ENCODE assay signal across 18 cellular contexts in the genomic region with DNA sequence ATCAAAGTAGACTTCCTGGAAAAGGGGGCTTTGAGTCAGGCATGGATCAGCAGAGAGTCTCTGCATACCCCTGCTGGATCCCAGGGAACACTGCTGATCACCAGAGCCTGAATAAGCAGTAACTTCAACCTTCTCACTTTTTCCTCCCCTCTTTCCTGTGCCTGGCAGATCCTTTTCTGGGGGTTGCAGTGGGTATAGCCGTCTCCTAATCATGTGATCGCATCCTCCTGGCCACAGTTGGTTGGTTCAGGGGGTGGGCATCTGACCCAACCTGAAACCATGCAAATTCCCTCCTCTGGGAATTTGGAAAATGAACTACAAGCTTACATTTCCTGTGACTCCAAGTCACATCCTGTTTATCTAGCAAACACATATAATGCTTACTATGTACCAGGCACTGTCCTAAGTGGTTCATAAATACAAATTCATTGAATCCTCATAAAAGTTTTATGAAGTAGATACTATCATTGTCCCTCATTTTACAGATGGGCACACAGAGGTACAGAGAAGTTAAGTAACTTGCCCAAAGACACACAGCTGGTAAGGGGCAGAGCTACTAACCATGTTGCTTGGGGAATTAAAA.
A peak's percentile ranks its signal among the peaks of the same experiment; 100 is the strongest.
DNase-seq lines count a peak whose midpoint lies in the region; FAIRE-seq and TF ChIP-seq lines count a peak whose summit lies in the region.
"Had no signal": no experiment of that assay in that cellular context is flagged by ENCODE, and none has a peak within 500 bp of the region (broad histone marks: within the 10 kb centered on the region; RNA-seq: fewer than 3 reads in every experiment).

No MANE protein-coding gene starts in this region.

- no peak overlapping the region for H3K56ac ChIP-seq in H1 (replicated peaks; ENCODE audit: insufficient read length, low read depth, low read length)

- no peak overlapping the region for H3K4ac ChIP-seq in H1 (replicated peaks; ENCODE audit: insufficient read length, low read depth, low read length)

- H3K36me3 ChIP-seq in HEK293 (ENCODE audit: control insufficient read depth in 2 of 2, insufficient read depth in 1 of 2, low read length in 2 of 2) (no peaks in the 10 kb centered on the region), H1 (ENCODE audit: control insufficient read depth in 2 of 4, insufficient read depth in 4 of 4, low read length in 3 of 4) (no peaks in the 10 kb centered on the region), adrenal gland (replicated peaks in 1 of 2) (no peaks in the 10 kb centered on the region)
- H3K36me3 ChIP-seq: BE2C had no signal

- CTCF ChIA-PET in HEK293 (lab: Yijun Ruan, JAX) (interaction anchor here (0.6 kb wide), 1 partner anchor 839 kb away, joined by 4 read pairs; no protein-coding TSS in a partner anchor), H1 (lab: Charles Lee; ENCODE audit: partially characterized antibody) (interaction anchor here (1.9 kb wide), 1 partner anchor 164 kb away, joined by 7 read pairs; no protein-coding TSS in a partner anchor)

- no peak for FAIRE-seq in H1 (lab: Jason Lieb, UNC)
- FAIRE-seq: GM12892, HTR-8/SVneo had no signal

- H4K8ac ChIP-seq in H1 (ENCODE audit: extremely low read depth, insufficient read depth, low read length), result no peak overlapping the region

- H2BK120ac ChIP-seq in H1 (replicated peaks; ENCODE audit: low read depth, low read length), result no peak overlapping the region

- H2BK20ac ChIP-seq in H1 (ENCODE audit: low read length), result no peak overlapping the region

- TF ChIP-seq CTCF in C4-2B (conservative IDR thresholded peaks at IDR 0.05) (no peak), HEK293 (tag by site-specific recombination; IDR thresholded peaks at IDR 0.05) (no peak), H1 (IDR thresholded peaks at IDR 0.05; ENCODE audit: control extremely low read depth in 1 of 3, insufficient read depth in 1 of 3, low read depth in 1 of 3, low read length in 3 of 3) (no peak), nephron (IDR thresholded peaks at IDR 0.05; ENCODE audit: unreplicated experiment in 3 of 3) (no peak), adrenal gland (IDR thresholded peaks at IDR 0.05) (no peak)

- no peak overlapping the region for H3K14ac ChIP-seq in H1 (ENCODE audit: insufficient read length)

- 0 out of 2 replicates have a peak overlapping the region, but pooled peaks have one; percentile 2 for H2AFZ ChIP-seq in H1 (ENCODE audit: low read length)
- H2AFZ ChIP-seq: GM23338 had no signal

- H3K9me3 Mint-ChIP-seq in nephron, result no peaks in the 10 kb centered on the region
- H3K9me3 Mint-ChIP-seq: CD8-positive, alpha-beta T cell; GM23338 had no signal

- H3K9ac ChIP-seq in H1 (replicated peaks in 1 of 4; ENCODE audit: extremely low read depth in 1 of 4, low read depth in 3 of 4, low read length in 3 of 4), result no peak overlapping the region

- peaks cover 47% of the 10 kb centered on the region for H3K4me1 Mint-ChIP-seq in nephron
- H3K4me1 Mint-ChIP-seq: CD14-positive monocyte had no signal

- intact Hi-C loops in adrenal gland (cut with DNase I), result no loop called here

- no peaks in the 10 kb centered on the region for H3K36me3 Mint-ChIP-seq in nephron (ENCODE audit: low read depth)
- H3K36me3 Mint-ChIP-seq: CD14-positive monocyte; CD8-positive, alpha-beta T cell had no signal

- no peak overlapping the region for H3K4me2 ChIP-seq in H1 (ENCODE audit: insufficient read depth in 1 of 2, low read depth in 2 of 2, low read length in 2 of 2)
- H3K4me2 ChIP-seq: A549, GM23338 had no signal

- H3K9me3 ChIP-seq in HEK293 (ENCODE audit: control insufficient read depth, insufficient read depth, low read depth, low read length) (no peaks in the 10 kb centered on the region), H1 (ENCODE audit: insufficient read depth in 2 of 2, low read depth in 1 of 2, low read length in 1 of 2) (no peaks in the 10 kb centered on the region), adrenal gland (replicated peaks in 1 of 3) (no peaks in the 10 kb centered on the region)
- H3K9me3 ChIP-seq: A549, BE2C, Caco-2 had no signal

- H2BK15ac ChIP-seq in H1 (ENCODE audit: low read length), result no peak overlapping the region

- POLR2A ChIA-PET in HEK293 (lab: Yijun Ruan, JAX), result no interaction called here
- POLR2A ChIA-PET in H1 (lab: Charles Lee; ENCODE audit: partially characterized antibody), result interaction anchor here (0.6 to 3.4 kb wide), 2 partner anchors 12 to 136 kb away, joined by 4 to 19 read pairs; no protein-coding TSS in a partner anchor

- TF ChIP-seq EP300 in H1 (IDR thresholded peaks at IDR 0.05; ENCODE audit: borderline replicate concordance in 1 of 2, low read depth in 2 of 2, low read length in 2 of 2), result no peak

- no peak overlapping the region for H3K23ac ChIP-seq in H1 (ENCODE audit: insufficient read length)

- H3K79me2 ChIP-seq in H1 (ENCODE audit: control insufficient read depth in 1 of 2, insufficient read depth in 2 of 2, low read length in 2 of 2), result no peaks in the 10 kb centered on the region

- no peaks in the 10 kb centered on the region for H3K27me3 ChIP-seq in H1 (replicated peaks in 1 of 4; ENCODE audit: control insufficient read depth in 3 of 4, extremely low read depth in 1 of 4, insufficient read depth in 3 of 4, low read length in 3 of 4)
- H3K27me3 ChIP-seq in adrenal gland, result peaks cover 5% of the 10 kb centered on the region

- H3K4me3 ChIP-seq in HEK293 (ENCODE audit: low read depth, low read length) (no peak overlapping the region), H1 (ENCODE audit: extremely low read depth in 1 of 4, insufficient read depth in 2 of 4, low read depth in 3 of 4, low read length in 4 of 4) (no peak overlapping the region), adrenal gland (no peak overlapping the region)
- H3K4me3 ChIP-seq: A549, GM23338 had no signal

- TF ChIP-seq RAD21 in H1 (IDR thresholded peaks at IDR 0.05 in 1 of 2, conservative IDR thresholded peaks at IDR 0.05 in 1 of 2; ENCODE audit: low read depth in 2 of 2, low read length in 2 of 2), result no peak

- H4K91ac ChIP-seq in H1 (replicated peaks; ENCODE audit: insufficient read length, low read length), result no peak overlapping the region

- H3K4me1 ChIP-seq in HEK293 (ENCODE audit: control insufficient read depth, insufficient read depth, low read length) (no peaks in the 10 kb centered on the region), H1 (replicated peaks in 1 of 4; ENCODE audit: control insufficient read depth in 3 of 4, insufficient read depth in 4 of 4, low read length in 3 of 4) (no peaks in the 10 kb centered on the region; a peak in 1 of 7 replicates), adrenal gland (replicated peaks in 1 of 2) (no peaks in the 10 kb centered on the region)
- H3K4me1 ChIP-seq: A549, BE2C had no signal

- no peak overlapping the region for H2BK5ac ChIP-seq in H1 (ENCODE audit: low read depth, low read length)

- no peaks in the 10 kb centered on the region for H4K20me1 ChIP-seq in H1 (replicated peaks in 1 of 2; ENCODE audit: control insufficient read depth in 1 of 2, insufficient read depth in 2 of 2, low read length in 2 of 2)

- peak overlapping the region in 2 of 3 experiments; percentile 41 to 50 for H3K27ac Mint-ChIP-seq in nephron
- H3K27ac Mint-ChIP-seq: CD14-positive monocyte; CD8-positive, alpha-beta T cell; GM23338 had no signal

- H2AK5ac ChIP-seq in H1 (ENCODE audit: low read depth, low read length), result no peak overlapping the region

- TF ChIP-seq POLR2A in H1 (IDR thresholded peaks at IDR 0.05; ENCODE audit: control extremely low read depth in 1 of 2, low read depth in 2 of 2, low read length in 2 of 2), result no peak
- no peak for TF ChIP-seq POLR2A in adrenal gland (IDR thresholded peaks at IDR 0.05)

- no peak overlapping the region for H3K18ac ChIP-seq in H1 (ENCODE audit: extremely low read depth, low read length)

- H3K27ac ChIP-seq in C4-2B (peak overlapping the region; percentile 63), HEK293 (ENCODE audit: extremely low read depth, low read depth, low read length) (no peak overlapping the region), H1 (ENCODE audit: low read depth, low read length) (no peak overlapping the region), adrenal gland (no peak overlapping the region)
- H3K27ac ChIP-seq: A549 had no signal

- DNase-seq in H1 (ENCODE audit: low read depth in 1 of 2, low spot score in 2 of 2) (no peak), NAMALWA (ENCODE audit: low spot score) (no peak), NCI-H1092 treated with DMSO at 0.1 percent for 48 hours (lab: John Stamatoyannopoulos, UW) (no peak), adrenal gland (no peak)
- DNase-seq: BE2C; Caco-2; CD8-positive, alpha-beta T cell; DND-41; GDM1; HCEC 1CT had no signal

- H3K27me3 Mint-ChIP-seq in nephron (ENCODE audit: low read depth), result peaks cover 16% of the 10 kb centered on the region

- no peaks in the 10 kb centered on the region for H3K23me2 ChIP-seq in H1 (ENCODE audit: low read depth, low read length)

- H3K79me1 ChIP-seq in H1 (ENCODE audit: low read depth, low read length), result no peaks in the 10 kb centered on the region

- no peak overlapping the region for H3K4me3 Mint-ChIP-seq in nephron
- H3K4me3 Mint-ChIP-seq: CD14-positive monocyte; CD8-positive, alpha-beta T cell; GM23338 had no signal

- 81% methylated on average over 2 of the region's 2 CpGs; no CpG with 5 or more reads in 1 of the 2 experiments for WGBS in H1 (ENCODE audit: extremely low coverage in 1 of 2, insufficient coverage in 1 of 2, insufficient read length in 1 of 2, insufficient replicate concordance in 2 of 2, low coverage in 1 of 2, low lambda C conversion rate in 2 of 2, missing lambda C conversion rate in 1 of 2), 2 experiments
- 53 to 62% (median 57%) methylated on average over 2 of the region's 2 CpGs for WGBS in adrenal gland, 4 donors

- no peak overlapping the region for H2BK12ac ChIP-seq in H1 (ENCODE audit: low read depth, low read length)

- no peak overlapping the region for H4K5ac ChIP-seq in H1 (ENCODE audit: insufficient read length, low read depth, low read length)

TF ChIP-seq in HEK293, 187 proteins besides CTCF, POLR2A, EP300 and RAD21:
- TF ChIP-seq ZNF155 (tag by site-specific recombination; IDR thresholded peaks at IDR 0.05) (no peak), ZNF768 (tag by site-specific recombination; IDR thresholded peaks at IDR 0.05) (peak; percentile 40; the same call in 1 of the 2 replicates), ZNF747 (tag by site-specific recombination; IDR thresholded peaks at IDR 0.05) (no peak), ZNF169 (tag by site-specific recombination; IDR thresholded peaks at IDR 0.05) (no peak)
TF ChIP-seq in HEK293: peak in this region for 1.

TF ChIP-seq in H1, 55 proteins besides CTCF, POLR2A, EP300 and RAD21 (continues in another document):
- TF ChIP-seq SIRT6 (IDR thresholded peaks at IDR 0.05; ENCODE audit: low read length), result no peak
- TF ChIP-seq, protein P1, sequence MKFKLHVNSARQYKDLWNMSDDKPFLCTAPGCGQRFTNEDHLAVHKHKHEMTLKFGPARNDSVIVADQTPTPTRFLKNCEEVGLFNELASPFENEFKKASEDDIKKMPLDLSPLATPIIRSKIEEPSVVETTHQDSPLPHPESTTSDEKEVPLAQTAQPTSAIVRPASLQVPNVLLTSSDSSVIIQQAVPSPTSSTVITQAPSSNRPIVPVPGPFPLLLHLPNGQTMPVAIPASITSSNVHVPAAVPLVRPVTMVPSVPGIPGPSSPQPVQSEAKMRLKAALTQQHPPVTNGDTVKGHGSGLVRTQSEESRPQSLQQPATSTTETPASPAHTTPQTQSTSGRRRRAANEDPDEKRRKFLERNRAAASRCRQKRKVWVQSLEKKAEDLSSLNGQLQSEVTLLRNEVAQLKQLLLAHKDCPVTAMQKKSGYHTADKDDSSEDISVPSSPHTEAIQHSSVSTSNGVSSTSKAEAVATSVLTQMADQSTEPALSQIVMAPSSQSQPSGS (IDR thresholded peaks at IDR 0.05; ENCODE audit: low read length), result no peak
